Comparison of ENCODE assay signal across 15 cellular contexts in the genomic region with DNA sequence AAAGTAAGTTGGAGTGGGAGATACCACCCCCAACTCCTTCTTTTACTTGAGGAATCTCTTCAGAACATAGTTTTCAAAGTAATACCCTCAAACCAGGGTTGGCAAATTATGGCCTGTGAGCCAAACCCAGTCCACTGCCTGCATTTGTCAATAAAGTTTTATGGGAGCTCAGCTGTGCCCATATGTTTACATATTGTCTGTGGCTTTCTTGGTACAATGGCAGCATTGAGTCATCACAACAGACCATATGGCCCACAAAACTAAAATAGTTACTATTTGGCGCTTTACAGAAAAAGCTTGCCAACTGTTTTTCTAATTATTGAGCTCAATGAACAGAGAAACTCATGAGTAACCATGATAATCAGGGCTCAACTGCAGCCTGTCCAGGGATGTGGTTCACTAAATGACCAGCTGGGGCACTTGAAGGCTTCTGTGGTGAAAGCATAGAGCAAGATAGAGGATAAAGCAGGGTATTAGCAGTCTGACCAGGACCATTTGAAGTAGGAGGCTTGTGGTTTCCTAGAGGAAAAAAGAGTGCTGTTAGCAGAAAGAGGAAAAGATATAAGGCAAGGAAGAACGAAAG.
DNase-seq lines count a peak whose midpoint lies in the region; FAIRE-seq and TF ChIP-seq lines count a peak whose summit lies in the region.
"Had no signal": no experiment of that assay in that cellular context is flagged by ENCODE, and none has a peak within 500 bp of the region (broad histone marks: within the 10 kb centered on the region; RNA-seq: fewer than 3 reads in every experiment).

No MANE protein-coding gene starts in this region.

- no peak for TF ChIP-seq POLR2A in esophagus muscularis mucosa (IDR thresholded peaks at IDR 0.05; ENCODE audit: low read depth)
- TF ChIP-seq POLR2A in sigmoid colon (IDR thresholded peaks at IDR 0.05), result no peak

- FAIRE-seq in urothelium cell line (lab: Jason Lieb, UNC), result no peak

- no peaks in the 10 kb centered on the region for H3K4me1 ChIP-seq in PC-9 (replicated peaks; ENCODE audit: insufficient read depth)
- H3K4me1 ChIP-seq in esophagus muscularis mucosa, result no peaks in the 10 kb centered on the region
- no peaks in the 10 kb centered on the region for H3K4me1 ChIP-seq in sigmoid colon
- H3K4me1 ChIP-seq: spleen had no signal

- H3K4me3 ChIP-seq in PC-9, result no peak overlapping the region
- no peak overlapping the region for H3K4me3 ChIP-seq in esophagus muscularis mucosa
- no peak overlapping the region for H3K4me3 ChIP-seq in sigmoid colon
- H3K4me3 ChIP-seq: spleen had no signal

- H3K27me3 ChIP-seq in PC-9 (ENCODE audit: insufficient read depth, low read depth), result no peaks in the 10 kb centered on the region
- peaks cover 0 to 8% (median 0%) of the 10 kb centered on the region in 4 donors for H3K27me3 ChIP-seq in esophagus muscularis mucosa
- no peaks in the 10 kb centered on the region for H3K27me3 ChIP-seq in sigmoid colon

- H3K9me3 ChIP-seq in PC-9 (ENCODE audit: insufficient read depth, low read depth), result no peaks in the 10 kb centered on the region
- peaks cover 0 to 5% (median 0%) of the 10 kb centered on the region in 4 donors for H3K9me3 ChIP-seq in esophagus muscularis mucosa
- no peaks in the 10 kb centered on the region for H3K9me3 ChIP-seq in sigmoid colon

- TF ChIP-seq EP300 in esophagus muscularis mucosa (IDR thresholded peaks at IDR 0.05) (no peak), sigmoid colon (IDR thresholded peaks at IDR 0.05) (no peak)

- H3K4me2 ChIP-seq in PC-9, result no peak overlapping the region

- H3K36me3 Mint-ChIP-seq in activated CD4-positive, alpha-beta T cell treated with anti-CD3 and anti-CD28 coated beads, Interleukin-2, amount 10 ng/mL, durations not matched to agents 24 days and 14 days (ENCODE audit: low read depth), result no peaks in the 10 kb centered on the region
- H3K36me3 Mint-ChIP-seq in osteocyte (ENCODE audit: unreplicated experiment), result no peaks in the 10 kb centered on the region
- H3K36me3 Mint-ChIP-seq: activated CD8-positive, alpha-beta memory T cell treated with anti-CD3 and anti-CD28 coated beads, Interleukin-2, amount 10 ng/mL, durations not matched to agents 7 days and 5 days; activated naive CD4-positive, alpha-beta T cell treated with anti-CD3 and anti-CD28 coated beads, Interleukin-2, amount 50 U/mL, for 72 hours; natural killer cell treated with Interleukin-12 subunit alpha and Interleukin-12 subunit beta and Interleukin-15 and Interleukin-18, amount 100 ng/mL, for 72 hours had no signal

- H3K27ac ChIP-seq in PC-9, result no peak overlapping the region
- H3K27ac ChIP-seq in esophagus muscularis mucosa (replicated peaks in 1 of 4), result no peak overlapping the region
- H3K27ac ChIP-seq in sigmoid colon, result no peak overlapping the region
- H3K27ac ChIP-seq: spleen had no signal

- H3K36me3 ChIP-seq in PC-9 (ENCODE audit: low read depth) (no peaks in the 10 kb centered on the region), esophagus muscularis mucosa (no peaks in the 10 kb centered on the region), sigmoid colon (no peaks in the 10 kb centered on the region)
- H3K36me3 ChIP-seq: spleen had no signal

- no peaks in the 10 kb centered on the region for H3K27me3 Mint-ChIP-seq in activated CD4-positive, alpha-beta T cell treated with anti-CD3 and anti-CD28 coated beads, Interleukin-2, amount 10 ng/mL, durations not matched to agents 24 days and 14 days
- peaks cover 37% of the 10 kb centered on the region for H3K27me3 Mint-ChIP-seq in osteocyte (ENCODE audit: unreplicated experiment)
- H3K27me3 Mint-ChIP-seq: activated CD8-positive, alpha-beta memory T cell treated with anti-CD3 and anti-CD28 coated beads, Interleukin-2, amount 10 ng/mL, durations not matched to agents 7 days and 5 days had no signal

- BruUV-seq in PC-9 (replicated peaks; lab: Mats Ljungman, UMichigan), result no TSS peak

- H3K4me3 Mint-ChIP-seq in activated CD4-positive, alpha-beta T cell treated with anti-CD3 and anti-CD28 coated beads, Interleukin-2, amount 10 ng/mL, durations not matched to agents 24 days and 14 days, result no peak overlapping the region
- H3K4me3 Mint-ChIP-seq in osteocyte (ENCODE audit: unreplicated experiment), result no peak overlapping the region
- H3K4me3 Mint-ChIP-seq: activated CD8-positive, alpha-beta memory T cell treated with anti-CD3 and anti-CD28 coated beads, Interleukin-2, amount 10 ng/mL, durations not matched to agents 7 days and 5 days; natural killer cell treated with Interleukin-12 subunit alpha and Interleukin-12 subunit beta and Interleukin-15 and Interleukin-18, amount 100 ng/mL, for 72 hours had no signal

- no peaks in the 10 kb centered on the region for H3K9me3 Mint-ChIP-seq in activated CD4-positive, alpha-beta T cell treated with anti-CD3 and anti-CD28 coated beads, Interleukin-2, amount 10 ng/mL, durations not matched to agents 24 days and 14 days
- H3K9me3 Mint-ChIP-seq in osteocyte (ENCODE audit: unreplicated experiment), result peaks cover 10% of the 10 kb centered on the region

- POLR2A ChIA-PET in PC-9 (lab: Charles Lee; ENCODE audit: unreplicated experiment), result interaction anchor here (0.6 kb wide), 1 partner anchor 372 kb away, joined by 3 read pairs; no protein-coding TSS in a partner anchor

- CTCF ChIA-PET in PC-9 (lab: Charles Lee), result interaction anchor here (0.6 kb wide), 1 partner anchor 163 kb away, joined by 11 read pairs; no protein-coding TSS in a partner anchor

- H3K9me2 ChIP-seq in PC-9 (ENCODE audit: insufficient read depth), result no peaks in the 10 kb centered on the region

- no peaks in the 10 kb centered on the region for H3K79me2 ChIP-seq in PC-9 (ENCODE audit: low read depth)

- TF ChIP-seq CTCF in PC-9 (conservative IDR thresholded peaks at IDR 0.05), result peak; percentile 69
- TF ChIP-seq CTCF in esophagus muscularis mucosa (IDR thresholded peaks at IDR 0.05), result no peak
- TF ChIP-seq CTCF in sigmoid colon (IDR thresholded peaks at IDR 0.05), result no peak
- TF ChIP-seq CTCF in osteocyte (IDR thresholded peaks at IDR 0.05), result no peak

- H2AFZ ChIP-seq in PC-9, result no peak overlapping the region

- intact Hi-C loops in activated CD4-positive, alpha-beta T cell treated with anti-CD3 and anti-CD28 coated beads, Interleukin-2, amount 10 ng/mL, durations not matched to agents 24 days and 14 days (cut with micrococcal nuclease), result no loop called here
- intact Hi-C loops in PC-9 (cut with micrococcal nuclease; ENCODE audit: unreplicated experiment) (no loop called here), esophagus muscularis mucosa (cut with DNase I) (no loop called here), sigmoid colon (cut with DNase I) (no loop called here)

- H3F3A ChIP-seq in PC-9 (ENCODE audit: insufficient read depth, low read depth), result no peaks in the 10 kb centered on the region

- H3K4me1 Mint-ChIP-seq in activated CD4-positive, alpha-beta T cell treated with anti-CD3 and anti-CD28 coated beads, Interleukin-2, amount 10 ng/mL, durations not matched to agents 24 days and 14 days, result peaks cover 2% of the 10 kb centered on the region
- no peaks in the 10 kb centered on the region for H3K4me1 Mint-ChIP-seq in osteocyte (ENCODE audit: unreplicated experiment)

- peak; percentile 18 for DNase-seq in activated CD4-positive, alpha-beta T cell treated with anti-CD3 and anti-CD28 coated beads, Interleukin-2, amount 10 ng/mL, durations not matched to agents 24 days and 14 days
- no peak for DNase-seq in activated CD4-positive, alpha-beta T cell treated with anti-CD3 and anti-CD28 coated beads, Interleukin-2, amount 50 U/mL, for 1 hour
- DNase-seq in PC-9 (no peak), esophagus muscularis mucosa (ENCODE audit: extremely low spot score) (peak; percentile 53), urothelium cell line (ENCODE audit: low spot score) (peak; percentile 64), sigmoid colon (no peak), T-helper 9 cell (no peak), osteocyte (ENCODE audit: extremely low spot score, unreplicated experiment) (no peak)
- DNase-seq: activated CD8-positive, alpha-beta memory T cell treated with anti-CD3 and anti-CD28 coated beads, Interleukin-2, amount 10 ng/mL, durations not matched to agents 7 days and 5 days; cortex of kidney; RPMI8226; spleen; trophoblast cell had no signal

- H3K27ac Mint-ChIP-seq in activated CD4-positive, alpha-beta T cell treated with anti-CD3 and anti-CD28 coated beads, Interleukin-2, amount 10 ng/mL, durations not matched to agents 24 days and 14 days, result no peak overlapping the region
- H3K27ac Mint-ChIP-seq in osteocyte (ENCODE audit: unreplicated experiment), result no peak overlapping the region
- H3K27ac Mint-ChIP-seq: activated CD8-positive, alpha-beta memory T cell treated with anti-CD3 and anti-CD28 coated beads, Interleukin-2, amount 10 ng/mL, durations not matched to agents 7 days and 5 days; activated naive CD4-positive, alpha-beta T cell treated with anti-CD3 and anti-CD28 coated beads, Interleukin-2, amount 50 U/mL, for 72 hours; natural killer cell treated with Interleukin-12 subunit alpha and Interleukin-12 subunit beta and Interleukin-15 and Interleukin-18, amount 100 ng/mL, for 72 hours had no signal

- 77% methylated on average over 2 of the region's 2 CpGs for WGBS in esophagus muscularis mucosa
- 55 to 70% methylated on average over 2 of the region's 2 CpGs for WGBS in sigmoid colon, 2 donors

- no peaks in the 10 kb centered on the region for H4K20me1 ChIP-seq in PC-9 (ENCODE audit: insufficient read depth)

Comparison
In these comparisons a context has a peak if more than half of its experiments do, and no peak if none do; other contexts are left out.
1. DNase-seq: peak in activated CD4-positive, alpha-beta T cell treated with anti-CD3 and anti-CD28 coated beads, Interleukin-2, amount 10 ng/mL, durations not matched to agents 24 days and 14 days (single experiment), esophagus muscularis mucosa (single experiment) and urothelium cell line (single experiment); none in activated CD4-positive, alpha-beta T cell treated with anti-CD3 and anti-CD28 coated beads, Interleukin-2, amount 50 U/mL, for 1 hour (single experiment), PC-9 (0 of 2), sigmoid colon (single experiment), T-helper 9 cell (single experiment) and osteocyte (single experiment).